19 cellular contexts compared by ENCODE assay signal in genomic region chr16:4097826-4098240, GRCh38. TPM values are rescaled to one million over a fixed set of nuclear protein-coding genes. Genes with fewer than 3 reads are reported as not detected.
A peak's percentile ranks its signal among the peaks of the same experiment; 100 is the strongest.
DNase-seq lines count a peak whose midpoint lies in the region; ATAC-seq and TF ChIP-seq lines count a peak whose summit lies in the region.
"Had no signal": no experiment of that assay in that cellular context is flagged by ENCODE, and none has a peak within 500 bp of the region (broad histone marks: within the 10 kb centered on the region; RNA-seq: fewer than 3 reads in every experiment).

No MANE protein-coding gene starts in this region.

- H3K4me3 Mint-ChIP-seq in CD4-positive, alpha-beta memory T cell: no peak overlapping the region
- no peak overlapping the region for H3K4me3 Mint-ChIP-seq in endodermal cell
- H3K4me3 Mint-ChIP-seq: activated naive CD4-positive, alpha-beta T cell treated with anti-CD3 and anti-CD28 coated beads for 36 hours had no signal

- TF ChIP-seq POLR2A in stomach (IDR thresholded peaks at IDR 0.05): no peak

- POLR2A ChIA-PET in HEK293 (lab: Yijun Ruan, JAX): interaction anchor here (0.7 kb wide), 2 partner anchors 10 to 65 kb away, joined by 3 to 5 read pairs; no protein-coding TSS in a partner anchor
- POLR2A ChIA-PET in CD4-positive, alpha-beta memory T cell (lab: Charles Lee; ENCODE audit: partially characterized antibody): no interaction called here

- H3K27ac Mint-ChIP-seq in CD4-positive, alpha-beta memory T cell: no peak overlapping the region
- H3K27ac Mint-ChIP-seq in endodermal cell: no peak overlapping the region
- H3K27ac Mint-ChIP-seq: activated naive CD4-positive, alpha-beta T cell treated with anti-CD3 and anti-CD28 coated beads for 36 hours had no signal

- TF ChIP-seq CTCF in HEK293 (tag by site-specific recombination; IDR thresholded peaks at IDR 0.05) (no peak), astrocyte of the spinal cord (IDR thresholded peaks at IDR 0.05; ENCODE audit: low read depth, low read length) (no peak), stomach (IDR thresholded peaks at IDR 0.05) (no peak), endodermal cell (conservative IDR thresholded peaks at IDR 0.05) (no peak)

- no peaks in the 10 kb centered on the region for H3K36me3 ChIP-seq in HEK293 (ENCODE audit: control insufficient read depth in 2 of 2, insufficient read depth in 1 of 2, low read length in 2 of 2)
- H3K36me3 ChIP-seq in stomach: no peaks in the 10 kb centered on the region
- no peaks in the 10 kb centered on the region for H3K36me3 ChIP-seq in CD4-positive, alpha-beta memory T cell (ENCODE audit: insufficient read depth, low read length)
- H3K36me3 ChIP-seq in endodermal cell (ENCODE audit: control insufficient read depth, insufficient read depth, low read length): no peaks in the 10 kb centered on the region
- H3K36me3 ChIP-seq: brain microvascular endothelial cell, right atrium auricular region had no signal

- no peaks in the 10 kb centered on the region for H3K27me3 ChIP-seq in stomach
- H3K27me3 ChIP-seq in CD4-positive, alpha-beta memory T cell (ENCODE audit: insufficient read depth, low read length): no peaks in the 10 kb centered on the region
- H3K27me3 ChIP-seq in endodermal cell (ENCODE audit: control insufficient read depth, insufficient read depth, low read length, poor library complexity, severe bottlenecking): no peaks in the 10 kb centered on the region
- H3K27me3 ChIP-seq: BLaER1, brain microvascular endothelial cell, dorsolateral prefrontal cortex, right atrium auricular region had no signal

- no peak for TF ChIP-seq EP300 in stomach (IDR thresholded peaks at IDR 0.05)

- WGBS in stomach, 5 donors: 29 to 37% (median 34%) methylated on average over 4 of the region's 4 CpGs
- 83 to 91% methylated on average over 1 to 4 of the region's 4 CpGs for WGBS in endodermal cell (ENCODE audit: insufficient coverage in 1 of 2, insufficient read length in 1 of 2), 2 experiments

- H3K4me3 ChIP-seq in HEK293 (ENCODE audit: low read depth, low read length) (no peak overlapping the region), astrocyte of the spinal cord (ENCODE audit: low read depth, low read length) (no peak overlapping the region), stomach (no peak overlapping the region), endodermal cell (ENCODE audit: low read length) (no peak overlapping the region)
- no peak overlapping the region for H3K4me3 ChIP-seq in CD4-positive, alpha-beta memory T cell (ENCODE audit: low read length in 2 of 2)
- H3K4me3 ChIP-seq: BLaER1, dorsolateral prefrontal cortex, GM23248, K562, right atrium auricular region had no signal

- no peak for ATAC-seq in GM18867 (IDR thresholded peaks at IDR 0.05; ENCODE audit: unreplicated experiment)
- ATAC-seq: esophagus mucosa, K562 had no signal

- H3K27me3 Mint-ChIP-seq in CD4-positive, alpha-beta memory T cell: no peaks in the 10 kb centered on the region
- H3K27me3 Mint-ChIP-seq in endodermal cell (ENCODE audit: insufficient read depth): no peaks in the 10 kb centered on the region

- intact Hi-C loops in stomach (cut with DNase I; ENCODE audit: low total_unique reads): no loop called here
- intact Hi-C loops in CD4-positive, alpha-beta memory T cell (cut with micrococcal nuclease): no loop called here

- no peak overlapping the region for H3K9ac ChIP-seq in endodermal cell (ENCODE audit: extremely low read depth, low read length, poor library complexity, severe bottlenecking)
- H3K9ac ChIP-seq: BLaER1, GM23248 had no signal

- peaks cover 5 to 11% (median 10%) of the 10 kb centered on the region in 4 donors for H3K4me1 Mint-ChIP-seq in CD4-positive, alpha-beta memory T cell
- peaks cover 3% of the 10 kb centered on the region for H3K4me1 Mint-ChIP-seq in endodermal cell

- no peaks in the 10 kb centered on the region for H3K9me3 ChIP-seq in HEK293 (ENCODE audit: control insufficient read depth, insufficient read depth, low read depth, low read length)
- no peaks in the 10 kb centered on the region for H3K9me3 ChIP-seq in stomach
- H3K9me3 ChIP-seq in CD4-positive, alpha-beta memory T cell (ENCODE audit: control insufficient read depth in 1 of 2, low read length in 2 of 2): no peaks in the 10 kb centered on the region
- H3K9me3 ChIP-seq in endodermal cell (ENCODE audit: control insufficient read depth, low read length): no peaks in the 10 kb centered on the region
- H3K9me3 ChIP-seq: right atrium auricular region had no signal

- H3K9me3 Mint-ChIP-seq in CD4-positive, alpha-beta memory T cell: no peaks in the 10 kb centered on the region
- peaks cover 2% of the 10 kb centered on the region for H3K9me3 Mint-ChIP-seq in endodermal cell
- H3K9me3 Mint-ChIP-seq: activated naive CD4-positive, alpha-beta T cell treated with anti-CD3 and anti-CD28 coated beads for 36 hours had no signal

- peaks cover 1 to 5% of the 10 kb centered on the region in 2 donors for H3K36me3 Mint-ChIP-seq in CD4-positive, alpha-beta memory T cell
- H3K36me3 Mint-ChIP-seq in endodermal cell (ENCODE audit: low read depth): no peaks in the 10 kb centered on the region

- CTCF ChIA-PET in HEK293 (lab: Yijun Ruan, JAX): interaction anchor here (0.6 kb wide), 2 partner anchors 116 to 257 kb away, joined by 3 read pairs; no protein-coding TSS in a partner anchor
- CTCF ChIA-PET in CD4-positive, alpha-beta memory T cell (lab: Charles Lee; ENCODE audit: partially characterized antibody): no interaction called here

- in situ Hi-C loops in astrocyte of the spinal cord (cut with HindIII; ENCODE audit: low sequenced_read_pairs): no loop called here

- H3K4me1 ChIP-seq in HEK293 (ENCODE audit: control insufficient read depth, insufficient read depth, low read length) (peaks cover 13% of the 10 kb centered on the region; the same call in 1 of the 2 replicates), stomach (peaks cover 23 to 66% (median 41%) of the 10 kb centered on the region in 4 donors), endodermal cell (ENCODE audit: control insufficient read depth, insufficient read depth, low read length) (no peaks in the 10 kb centered on the region)
- no peaks in the 10 kb centered on the region for H3K4me1 ChIP-seq in CD4-positive, alpha-beta memory T cell (ENCODE audit: insufficient read depth, low read length)

- H3K27ac ChIP-seq in HEK293 (ENCODE audit: extremely low read depth, low read depth, low read length) (no peak overlapping the region), stomach (peak overlapping the region in 4 of 5 donors; percentile 32 to 56 (median 46)), endodermal cell (ENCODE audit: low read depth, low read length) (no peak overlapping the region)
- no peak overlapping the region for H3K27ac ChIP-seq in CD4-positive, alpha-beta memory T cell (ENCODE audit: low read depth, low read length)
- H3K27ac ChIP-seq: BLaER1, brain microvascular endothelial cell, dorsolateral prefrontal cortex, GM23248, right atrium auricular region had no signal

- peak; percentile 18 for DNase-seq in astrocyte of the spinal cord (ENCODE audit: low read depth, low spot score)
- peak; percentile 31 for DNase-seq in iris pigment epithelial cell (ENCODE audit: low read depth)
- DNase-seq in stomach: no peak
- no peak for DNase-seq in CD4-positive, alpha-beta memory T cell
- DNase-seq in endodermal cell: no peak
- DNase-seq: activated naive CD4-positive, alpha-beta T cell treated with anti-CD3 and anti-CD28 coated beads for 36 hours; brain microvascular endothelial cell; dorsolateral prefrontal cortex; GM23248; kidney; NCI-H1092 treated with DMSO at 0.1 percent for 48 hours; NCI-H2107; stimulated activated CD4-positive, alpha-beta T cell treated with anti-CD3 and anti-CD28 coated beads, Interleukin-1b, Interleukin-23, amount 100 ng/mL, for 48 hours had no signal

TF ChIP-seq in HEK293, 187 proteins besides CTCF, POLR2A, EP300 and RAD21 (continues in another document):
- no peak for TF ChIP-seq ZNF19 (tag by site-specific recombination; IDR thresholded peaks at IDR 0.05; ENCODE audit: low read depth)
- TF ChIP-seq, protein P1, sequence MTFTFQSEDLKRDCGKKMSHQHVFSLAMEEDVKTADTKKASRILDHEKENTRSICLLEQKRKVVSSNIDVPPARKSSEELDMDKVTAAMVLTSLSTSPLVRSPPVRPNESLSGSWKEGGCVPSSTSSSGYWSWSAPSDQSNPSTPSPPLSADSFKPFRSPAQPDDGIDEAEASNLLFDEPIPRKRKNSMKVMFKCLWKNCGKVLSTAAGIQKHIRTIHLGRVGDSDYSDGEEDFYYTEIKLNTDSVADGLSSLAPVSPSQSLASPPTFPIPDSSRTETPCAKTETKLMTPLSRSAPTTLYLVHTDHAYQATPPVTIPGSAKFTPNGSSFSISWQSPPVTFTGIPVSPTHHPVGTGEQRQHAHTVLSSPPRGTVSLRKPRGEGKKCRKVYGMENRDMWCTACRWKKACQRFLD (tag by site-specific recombination; IDR thresholded peaks at IDR 0.05): no peak
- TF ChIP-seq ZNF266 (tag by site-specific recombination; IDR thresholded peaks at IDR 0.05; ENCODE audit: low read depth): no peak
- TF ChIP-seq, protein P2, sequence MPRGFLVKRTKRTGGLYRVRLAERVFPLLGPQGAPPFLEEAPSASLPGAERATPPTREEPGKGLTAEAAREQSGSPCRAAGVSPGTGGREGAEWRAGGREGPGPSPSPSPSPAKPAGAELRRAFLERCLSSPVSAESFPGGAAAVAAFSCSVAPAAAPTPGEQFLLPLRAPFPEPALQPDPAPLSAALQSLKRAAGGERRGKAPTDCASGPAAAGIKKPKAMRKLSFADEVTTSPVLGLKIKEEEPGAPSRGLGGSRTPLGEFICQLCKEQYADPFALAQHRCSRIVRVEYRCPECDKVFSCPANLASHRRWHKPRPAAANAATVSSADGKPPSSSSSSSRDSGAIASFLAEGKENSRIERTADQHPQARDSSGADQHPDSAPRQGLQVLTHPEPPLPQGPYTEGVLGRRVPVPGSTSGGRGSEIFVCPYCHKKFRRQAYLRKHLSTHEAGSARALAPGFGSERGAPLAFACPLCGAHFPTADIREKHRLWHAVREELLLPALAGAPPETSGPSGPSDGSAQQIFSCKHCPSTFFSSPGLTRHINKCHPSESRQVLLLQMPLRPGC (tag by site-specific recombination; IDR thresholded peaks at IDR 0.05): 0 out of 2 replicates have a peak, but pooled peaks have one; percentile 22
- peak; percentile 61; the same call in 1 of the 2 replicates for TF ChIP-seq IKZF3 (tag by site-specific recombination; IDR thresholded peaks at IDR 0.05)
- no peak for TF ChIP-seq GLI4 (tag by site-specific recombination; IDR thresholded peaks at IDR 0.05)
- TF ChIP-seq ZNF596 (tag by site-specific recombination; IDR thresholded peaks at IDR 0.05): no peak

RNA-seq across cellular contexts. Expression of gene ADCY9, which starts 18.4 kb away (rescaled TPM):
- total RNA-seq in stomach (10 to 100 TPM; 12.1 to 55.0 (median 15.8) TPM), endodermal cell (1 to 10 TPM; 1.2 to 3.3 TPM)
- 1 to 10 TPM; 1.7 to 2.7 (median 2.5) TPM for polyA plus RNA-seq in stomach
- total RNA-seq in CD4-positive, alpha-beta memory T cell: 1 to 10 TPM; 7.8 to 8.1 TPM
- 1 to 10 TPM in 1 of 2 donors, under 1 TPM in 1; 0.26 to 1.3 TPM for polyA plus RNA-seq in CD4-positive, alpha-beta memory T cell
- 4.6 TPM for polyA plus RNA-seq in endodermal cell (2013, experiment 1 of 2)
- 4.6 TPM for polyA plus RNA-seq in endodermal cell (2013, experiment 2 of 2)

Comparison
In these comparisons a context has a peak if more than half of its experiments do, and no peak if none do; other contexts are left out.
1. H3K27ac ChIP-seq: peak in stomach (4 of 5); none in HEK293 (single experiment), CD4-positive, alpha-beta memory T cell (single experiment) and endodermal cell (single experiment).
2. DNase-seq: peak in astrocyte of the spinal cord (single experiment) and iris pigment epithelial cell (single experiment); none in stomach (single experiment), CD4-positive, alpha-beta memory T cell (0 of 5) and endodermal cell (single experiment).